Comparison of ENCODE assay signal across 29 cellular contexts in genomic region chr1:200990114-200990513, GRCh38.
"Had no signal": no experiment of that assay in that cellular context is flagged by ENCODE, and none has a peak within 500 bp of the region (broad histone marks: within the 10 kb centered on the region; RNA-seq: fewer than 3 reads in every experiment).

No MANE protein-coding gene starts in this region.

- H3K27ac Mint-ChIP-seq: dendritic cell treated with granulocyte-macrophage colony-stimulating factor and Interleukin-4, amounts not matched to agents 40 ng/mL and 50 ng/mL, for 4 days; mesothelial cell of epicardium; natural killer cell treated with Interleukin-12 subunit alpha and Interleukin-12 subunit beta and Interleukin-15 and Interleukin-18, amount 100 ng/mL, for 72 hours; progenitor cell of endocrine pancreas had no signal

- H3K9ac ChIP-seq: parathyroid adenoma had no signal

- H3K79me2 ChIP-seq: parathyroid adenoma had no signal

- H3K9me3 Mint-ChIP-seq: dendritic cell treated with granulocyte-macrophage colony-stimulating factor and Interleukin-4, amounts not matched to agents 40 ng/mL and 50 ng/mL, for 4 days; mesothelial cell of epicardium; naive B cell; natural killer cell treated with Interleukin-12 subunit alpha and Interleukin-12 subunit beta and Interleukin-15 and Interleukin-18, amount 100 ng/mL, for 72 hours; neural crest cell; stimulated activated naive CD8-positive, alpha-beta T cell treated with anti-CD3 and anti-CD28 coated beads, Interleukin-15, amount 100 ng/mL, for 72 hours had no signal

- DNase-seq: effector CD8-positive, alpha-beta T cell; foreskin keratinocyte; heart right ventricle; hippocampal formation; left cardiac atrium; left lung; mesenchymal stem cell; mucosa of descending colon; naive B cell; right lobe of liver; small intestine; stimulated activated CD4-positive, alpha-beta T cell treated with anti-CD3 and anti-CD28 coated beads, Interleukin-15, amount 100 ng/mL, for 24 hours; stimulated activated CD4-positive, alpha-beta T cell treated with anti-CD3 and anti-CD28 coated beads, Interleukin-4, amount 100 ng/mL, for 1 hour; stimulated activated CD8-positive, alpha-beta memory T cell treated with anti-CD3 and anti-CD28 coated beads, Interleukin-4, amount 100 ng/mL, for 48 hours; stimulated activated naive CD4-positive, alpha-beta T cell; stimulated activated naive CD8-positive, alpha-beta T cell treated with anti-CD3 and anti-CD28 coated beads, Interleukin-15, amount 100 ng/mL, for 72 hours; transverse colon had no signal

- H3K4me1 ChIP-seq: esophagus muscularis mucosa, foreskin keratinocyte, gastroesophageal sphincter, heart right ventricle, parathyroid adenoma, right lobe of liver, suprapubic skin, vagina had no signal

- H3K27me3 Mint-ChIP-seq: dendritic cell treated with granulocyte-macrophage colony-stimulating factor and Interleukin-4, amounts not matched to agents 40 ng/mL and 50 ng/mL, for 4 days; naive B cell; natural killer cell treated with Interleukin-12 subunit alpha and Interleukin-12 subunit beta and Interleukin-15 and Interleukin-18, amount 100 ng/mL, for 72 hours; progenitor cell of endocrine pancreas; stimulated activated naive CD8-positive, alpha-beta T cell treated with anti-CD3 and anti-CD28 coated beads, Interleukin-15, amount 100 ng/mL, for 72 hours had no signal

- H3K4me1 Mint-ChIP-seq: naive B cell; stimulated activated naive CD8-positive, alpha-beta T cell treated with anti-CD3 and anti-CD28 coated beads, Interleukin-15, amount 100 ng/mL, for 72 hours had no signal

- H3K4me3 ChIP-seq: esophagus muscularis mucosa, gastroesophageal sphincter, heart right ventricle, left lung, mucosa of descending colon, right lobe of liver, suprapubic skin, transverse colon, vagina had no signal

- H2AFZ ChIP-seq: parathyroid adenoma had no signal

- H3K27ac ChIP-seq: esophagus muscularis mucosa, foreskin keratinocyte, gastroesophageal sphincter, heart right ventricle, left lung, parathyroid adenoma, right lobe of liver, suprapubic skin, transverse colon, vagina had no signal

- H3K27me3 ChIP-seq: esophagus muscularis mucosa, foreskin keratinocyte, gastroesophageal sphincter, heart right ventricle, left lung, right lobe of liver, suprapubic skin, transverse colon, vagina had no signal

- FAIRE-seq: endothelial cell of umbilical vein, islet of Langerhans, small intestine had no signal

- H3K36me3 ChIP-seq: transverse colon, vagina had no signal

- H3K4me3 Mint-ChIP-seq: dendritic cell treated with granulocyte-macrophage colony-stimulating factor and Interleukin-4, amounts not matched to agents 40 ng/mL and 50 ng/mL, for 4 days; mesothelial cell of epicardium; naive B cell; natural killer cell treated with Interleukin-12 subunit alpha and Interleukin-12 subunit beta and Interleukin-15 and Interleukin-18, amount 100 ng/mL, for 72 hours; neural crest cell; stimulated activated naive CD8-positive, alpha-beta T cell treated with anti-CD3 and anti-CD28 coated beads, Interleukin-15, amount 100 ng/mL, for 72 hours had no signal

- H3K9me3 ChIP-seq: esophagus muscularis mucosa, gastroesophageal sphincter, heart right ventricle, left lung, mucosa of descending colon, right lobe of liver, suprapubic skin, transverse colon, vagina had no signal

- ATAC-seq: foreskin keratinocyte; gastroesophageal sphincter; heart right ventricle; left cardiac atrium; left lung; mucosa of descending colon; natural killer cell treated with Interleukin-12 subunit alpha and Interleukin-12 subunit beta and Interleukin-15 and Interleukin-18, amount 100 ng/mL, for 72 hours; right lobe of liver; stimulated activated naive CD8-positive, alpha-beta T cell treated with anti-CD3 and anti-CD28 coated beads, Interleukin-15, amount 100 ng/mL, for 72 hours had no signal
